ENCODE assay signal across 30 cellular contexts in the genomic region with DNA sequence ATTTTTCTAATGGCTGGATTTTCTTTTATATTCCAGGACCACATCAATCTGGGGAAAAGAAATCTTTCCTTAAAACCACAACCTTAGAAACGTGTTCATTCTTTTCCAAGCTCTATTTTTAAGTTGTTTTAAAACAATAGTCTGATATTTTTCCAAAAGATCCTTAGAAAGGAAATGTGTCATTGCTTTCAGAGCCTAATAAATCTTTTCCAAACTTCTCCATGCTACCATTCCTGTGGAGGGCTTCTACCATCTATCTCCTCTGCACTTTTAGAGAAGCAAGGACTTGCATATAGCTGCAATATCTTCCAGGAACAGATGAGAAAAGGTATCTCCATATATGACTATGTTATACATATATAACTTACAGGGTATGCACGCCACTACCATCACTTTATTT.
"Had no signal": no experiment of that assay in that cellular context is flagged by ENCODE, and none has a peak within 500 bp of the region (broad histone marks: within the 10 kb centered on the region; RNA-seq: fewer than 3 reads in every experiment).

No MANE protein-coding gene starts in this region.

- H3K27me3 ChIP-seq: ascending aorta, Peyer's patch, SJSA1 had no signal

- H3K9me3 Mint-ChIP-seq: activated CD4-positive, alpha-beta T cell treated with anti-CD3 and anti-CD28 coated beads, Interleukin-2, amount 10 ng/mL, durations not matched to agents 24 days and 14 days; activated T-cell treated with anti-CD3 and anti-CD28 coated beads, Interleukin-2, amount 50 U/mL, for 4 hours had no signal

- H3K4me1 Mint-ChIP-seq: brain had no signal

- H3K27ac ChIP-seq: Peyer's patch, SJSA1 had no signal

- H3K4me3 ChIP-seq: ascending aorta, Peyer's patch, SJSA1 had no signal

- H3K27me3 Mint-ChIP-seq: activated CD4-positive, alpha-beta memory T cell treated with anti-CD3 and anti-CD28 coated beads for 36 hours; activated CD4-positive, alpha-beta T cell treated with anti-CD3 and anti-CD28 coated beads, Interleukin-2, amount 10 ng/mL, durations not matched to agents 24 days and 14 days; activated naive CD8-positive, alpha-beta T cell treated with anti-CD3 and anti-CD28 coated beads, Interleukin-2, amount 50 U/mL, for 24 hours; brain had no signal

- H3K4me3 Mint-ChIP-seq: activated CD4-positive, alpha-beta memory T cell treated with anti-CD3 and anti-CD28 coated beads for 36 hours; activated CD4-positive, alpha-beta T cell treated with anti-CD3 and anti-CD28 coated beads, Interleukin-2, amount 10 ng/mL, durations not matched to agents 24 days and 14 days; activated naive CD8-positive, alpha-beta T cell treated with anti-CD3 and anti-CD28 coated beads, Interleukin-2, amount 50 U/mL, for 24 hours; activated T-cell treated with anti-CD3 and anti-CD28 coated beads, Interleukin-2, amount 50 U/mL, for 4 hours; brain had no signal

- H3K27ac Mint-ChIP-seq: activated CD4-positive, alpha-beta memory T cell treated with anti-CD3 and anti-CD28 coated beads for 36 hours; activated CD4-positive, alpha-beta T cell treated with anti-CD3 and anti-CD28 coated beads, Interleukin-2, amount 10 ng/mL, durations not matched to agents 24 days and 14 days; activated naive CD4-positive, alpha-beta T cell treated with anti-CD3 and anti-CD28 coated beads, Interleukin-2, amount 50 U/mL, for 72 hours; activated naive CD8-positive, alpha-beta T cell treated with anti-CD3 and anti-CD28 coated beads, Interleukin-2, amount 50 U/mL, for 24 hours; brain had no signal

- H3K9me3 ChIP-seq: Peyer's patch had no signal

- DNase-seq: activated CD4-positive, alpha-beta memory T cell treated with anti-CD3 and anti-CD28 coated beads for 36 hours; activated CD4-positive, alpha-beta T cell treated with anti-CD3 and anti-CD28 coated beads, Interleukin-2, amount 10 ng/mL, durations not matched to agents 24 days and 14 days; activated CD8-positive, alpha-beta memory T cell treated with anti-CD3 and anti-CD28 coated beads for 24 hours; activated effector memory CD4-positive, alpha-beta T cell treated with anti-CD3 and anti-CD28 coated beads, Interleukin-2, amount 50 U/mL, for 16 hours; activated naive CD4-positive, alpha-beta T cell treated with Interleukin-2 at 50 U/mL for 16 hours; activated naive CD8-positive, alpha-beta T cell treated with anti-CD3 and anti-CD28 coated beads, Interleukin-2, amount 50 U/mL, for 24 hours; activated T-cell treated with anti-CD3 and anti-CD28 coated beads, Interleukin-2, amount 50 U/mL, for 4 hours; amniotic stem cell; cerebellar nuclear complex; Kasumi-1; KBM-7; NCI-H1092; NCI-H1417; NCI-H2029; NCI-H2107; NCI-H2171 treated with DMSO at 0.1 percent for 48 hours; NCI-H226; NCI-H510A; NCI-H526 treated with DMSO at 0.1 percent for 48 hours; NK-92 treated with Interleukin-12 subunit alpha and Interleukin-12 subunit beta, amount 100 ng/mL, for 24 hours; OCI-M1; Peyer's patch; SHP77; SW 1271 had no signal

- ATAC-seq: activated CD4-positive, CD25-positive, alpha-beta regulatory T cell treated with anti-CD3 and anti-CD28 coated beads, Interleukin-2, amount 50 U/mL, for 24 hours; activated naive CD4-positive, alpha-beta T cell treated with anti-CD3 and anti-CD28 coated beads, Interleukin-2, amount 50 U/mL, for 72 hours; activated naive CD8-positive, alpha-beta T cell treated with anti-CD3 and anti-CD28 coated beads, Interleukin-2, amount 50 U/mL, for 24 hours; activated T-cell treated with anti-CD3 and anti-CD28 coated beads, Interleukin-2, amount 50 U/mL, for 4 hours; SK-N-SH treated with all-trans-retinoic acid at 6 μM for 48 hours had no signal

- H3K36me3 ChIP-seq: ascending aorta, Peyer's patch had no signal
